ENCODE assay signal across 19 cellular contexts in the genomic region with DNA sequence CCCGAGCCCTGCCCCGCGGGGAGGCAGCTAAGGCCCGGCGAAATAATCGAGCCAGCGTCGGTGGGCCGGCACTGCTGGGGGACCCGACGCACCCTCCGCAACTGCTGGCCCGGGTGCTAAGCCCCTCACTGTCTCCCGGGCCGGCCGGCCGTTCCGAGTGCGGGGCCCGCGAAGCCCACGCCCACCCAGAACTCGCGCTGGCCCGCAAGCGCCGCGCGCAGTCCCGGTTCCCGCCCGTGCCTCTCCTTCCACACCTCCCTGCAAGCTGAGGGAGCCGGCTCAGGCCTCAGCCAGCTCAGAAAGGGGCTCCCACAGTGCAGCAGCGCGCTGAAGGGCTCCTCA. TPM values are rescaled to one million over a fixed set of nuclear protein-coding genes. Genes with fewer than 3 reads are reported as not detected.
A peak's percentile ranks its signal among the peaks of the same experiment; 100 is the strongest.
DNase-seq lines count a peak whose midpoint lies in the region; ATAC-seq, FAIRE-seq and TF ChIP-seq lines count a peak whose summit lies in the region.
"Had no signal": no experiment of that assay in that cellular context is flagged by ENCODE, and none has a peak within 500 bp of the region (broad histone marks: within the 10 kb centered on the region; RNA-seq: fewer than 3 reads in every experiment).

No MANE protein-coding gene starts in this region.

- H4K20me1 ChIP-seq in endothelial cell of umbilical vein (replicated peaks; ENCODE audit: control insufficient read depth, extremely low read depth, insufficient read depth, low read length) = no peaks in the 10 kb centered on the region

- no peak overlapping the region for H2AFZ ChIP-seq in endothelial cell of umbilical vein (ENCODE audit: low read depth, low read length)

- DNase-seq in H7 (no peak), endothelial cell of umbilical vein (ENCODE audit: low read depth, low spot score) (peak; percentile 0), kidney tubule cell (ENCODE audit: low spot score) (peak; percentile 0)
- no peak for DNase-seq in stimulated activated CD4-positive, alpha-beta T cell treated with anti-CD3 and anti-CD28 coated beads, Interleukin-2, amount 100 ng/mL, for 24 hours
- DNase-seq in activated naive CD4-positive, alpha-beta T cell treated with Interleukin-2 at 50 U/mL for 16 hours = no peak
- DNase-seq: C1 segment of cervical spinal cord; Calu3; CD4-positive, alpha-beta memory T cell; COR-L47; DMS53; DMS79 treated with DMSO at 0.1 percent for 48 hours; GOT3; HCEC 1CT had no signal

- dilution Hi-C loops in endothelial cell of umbilical vein (cut with MboI; ENCODE audit: extremely low pct_ligation_motif_present, low sequenced_read_pairs) = no loop called here

- peak overlapping the region; percentile 12; the same call in 1 of the 2 replicates for H3K4me3 ChIP-seq in H7 (ENCODE audit: insufficient read depth, low read depth, low read length)
- no peak overlapping the region for H3K4me3 ChIP-seq in endothelial cell of umbilical vein (replicated peaks in 1 of 3; ENCODE audit: insufficient read depth in 1 of 3, low read depth in 1 of 3, low read length in 3 of 3)

- H3K27me3 ChIP-seq in H7 (ENCODE audit: control insufficient read depth, insufficient read depth, low read length) (peaks cover 1% of the 10 kb centered on the region; the same call in 1 of the 2 replicates), endothelial cell of umbilical vein (ENCODE audit: control insufficient read depth in 2 of 2, insufficient read depth in 2 of 2, low read length in 2 of 2) (peaks cover 0 to 1% of the 10 kb centered on the region in 2 experiments)

- no peak for TF ChIP-seq POLR2A in endothelial cell of umbilical vein (IDR thresholded peaks at IDR 0.05; ENCODE audit: low read depth, low read length)

- H3K4me2 ChIP-seq in endothelial cell of umbilical vein (ENCODE audit: insufficient read depth, low read length) = no peak overlapping the region

- no peak overlapping the region for H3K9ac ChIP-seq in endothelial cell of umbilical vein (replicated peaks; ENCODE audit: extremely low read depth, insufficient read depth, low read length)

- H3K79me2 ChIP-seq in endothelial cell of umbilical vein (ENCODE audit: control insufficient read depth, insufficient read depth, low read length) = no peaks in the 10 kb centered on the region

- H3K36me3 ChIP-seq in H7 (replicated peaks; ENCODE audit: control insufficient read depth, insufficient read depth, low read length) (no peaks in the 10 kb centered on the region), endothelial cell of umbilical vein (ENCODE audit: control insufficient read depth in 2 of 2, extremely low read depth in 1 of 2, insufficient read depth in 2 of 2, low read length in 2 of 2) (no peaks in the 10 kb centered on the region)

- peaks cover 15% of the 10 kb centered on the region for H3K4me1 ChIP-seq in endothelial cell of umbilical vein (ENCODE audit: control insufficient read depth, extremely low read depth, insufficient read depth, low read length)

- H3K9me1 ChIP-seq in endothelial cell of umbilical vein (replicated peaks; ENCODE audit: control insufficient read depth, extremely low read depth, insufficient read depth, low read length) = no peaks in the 10 kb centered on the region

- TF ChIP-seq CTCF in 22Rv1 (IDR thresholded peaks at IDR 0.05) (no peak; the same call in 1 of the 2 replicates), endothelial cell of umbilical vein (IDR thresholded peaks at IDR 0.05; ENCODE audit: extremely low read depth in 1 of 2, insufficient read depth in 1 of 2, low read depth in 1 of 2, low read length in 2 of 2) (no peak)

- ATAC-seq in GM19328 (IDR thresholded peaks at IDR 0.05; ENCODE audit: unreplicated experiment) (no peak), HG02763 (IDR thresholded peaks at IDR 0.05; ENCODE audit: unreplicated experiment) (no peak)

- no peak for FAIRE-seq in endothelial cell of umbilical vein (lab: Jason Lieb, UNC)
- FAIRE-seq: GM12892, GM19239, H54 had no signal

- H3K27ac ChIP-seq in 22Rv1 = peak overlapping the region; percentile 42
- no peak overlapping the region for H3K27ac ChIP-seq in endothelial cell of umbilical vein (ENCODE audit: insufficient read depth, low read depth, low read length)

- intact Hi-C loops in endothelial cell of umbilical vein (cut with micrococcal nuclease) = no loop called here

- no peaks in the 10 kb centered on the region for H3K9me3 ChIP-seq in endothelial cell of umbilical vein (replicated peaks; ENCODE audit: control insufficient read depth, insufficient read depth, low read length)

- CTCF ChIA-PET in endothelial cell of umbilical vein (lab: Charles Lee) = no interaction called here

- BruUV-seq in endothelial cell of umbilical vein (replicated peaks; lab: Mats Ljungman, UMichigan) = no TSS peak

- POLR2A ChIA-PET in endothelial cell of umbilical vein (lab: Charles Lee) = no interaction called here

TF ChIP-seq in endothelial cell of umbilical vein, 7 proteins besides CTCF, POLR2A, EP300 and RAD21:
- TF ChIP-seq, protein P1, sequence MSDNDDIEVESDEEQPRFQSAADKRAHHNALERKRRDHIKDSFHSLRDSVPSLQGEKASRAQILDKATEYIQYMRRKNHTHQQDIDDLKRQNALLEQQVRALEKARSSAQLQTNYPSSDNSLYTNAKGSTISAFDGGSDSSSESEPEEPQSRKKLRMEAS (IDR thresholded peaks at IDR 0.05; ENCODE audit: insufficient read depth, insufficient read length) = no peak
- TF ChIP-seq EZH2 (IDR thresholded peaks at IDR 0.05; ENCODE audit: borderline replicate concordance, low read depth, low read length, severe bottlenecking) (no peak), POLR2AphosphoS5 (IDR thresholded peaks at IDR 0.05; ENCODE audit: insufficient read depth, low read depth, low read length) (no peak), FOS (IDR thresholded peaks at IDR 0.05; ENCODE audit: borderline replicate concordance, insufficient read depth, low read length) (no peak), GATA2 (IDR thresholded peaks at IDR 0.05; ENCODE audit: insufficient read depth, insufficient read length, low read depth, low read length) (no peak), JUN (IDR thresholded peaks at IDR 0.05; ENCODE audit: borderline replicate concordance, insufficient read depth, insufficient read length, low read depth) (no peak), MYC (IDR thresholded peaks at IDR 0.05; ENCODE audit: low read depth, low read length) (no peak)

RNA-seq across cellular contexts. Expression of a gene that starts 49.0 kb away (rescaled TPM):
- 9.1 and 10.6 TPM in 2 replicates for total RNA-seq in H7 (2014; rRNA removed; shearing (Covaris generic))
- 0.18 and 0.30 TPM in 2 replicates for total RNA-seq in endothelial cell of umbilical vein
- polyA plus RNA-seq in endothelial cell of umbilical vein = 0.08 TPM in 2 replicates
- polyA plus RNA-seq in endothelial cell of umbilical vein (2011; cell fraction: cytosol; rRNA removed) = 0.11 and 0.12 TPM in 2 replicates
- polyA plus RNA-seq in endothelial cell of umbilical vein (2011; cell fraction: nucleus; rRNA removed) = 0.28 and 0.42 TPM in 2 replicates
- 3.9 and 5.3 TPM in 2 replicates for polyA plus RNA-seq in endothelial cell of umbilical vein (2012)
- polyA minus RNA-seq in endothelial cell of umbilical vein = 0.73 and 0.76 TPM in 2 replicates
- polyA minus RNA-seq in endothelial cell of umbilical vein (2011; cell fraction: cytosol; rRNA and poly(A)+ RNA removed) = not detected
- 0.87 and 1.3 TPM in 2 replicates for polyA minus RNA-seq in endothelial cell of umbilical vein (2011; cell fraction: nucleus; rRNA and poly(A)+ RNA removed)
- total RNA-seq: CD4-positive, alpha-beta memory T cell had no signal
- polyA plus RNA-seq: CD4-positive, alpha-beta memory T cell had no signal

Comparison
In these comparisons a context has a peak if more than half of its experiments do, and no peak if none do; other contexts are left out.
1. DNase-seq: peak in endothelial cell of umbilical vein (single experiment) and kidney tubule cell (single experiment); none in H7 (single experiment), stimulated activated CD4-positive, alpha-beta T cell treated with anti-CD3 and anti-CD28 coated beads, Interleukin-2, amount 100 ng/mL, for 24 hours (0 of 2) and activated naive CD4-positive, alpha-beta T cell treated with Interleukin-2 at 50 U/mL for 16 hours (single experiment).